Comparison of ENCODE assay signal across 10 cellular contexts in genomic region chr7:98286701-98287485, GRCh38. TPM values are rescaled to one million over a fixed set of nuclear protein-coding genes. Genes with fewer than 3 reads are reported as not detected.
DNase-seq lines count a peak whose midpoint lies in the region; ATAC-seq and TF ChIP-seq lines count a peak whose summit lies in the region.
"Had no signal": no experiment of that assay in that cellular context is flagged by ENCODE, and none has a peak within 500 bp of the region (broad histone marks: within the 10 kb centered on the region; RNA-seq: fewer than 3 reads in every experiment).

No MANE protein-coding gene starts in this region.

- peaks cover 36% of the 10 kb centered on the region for H3K4me1 ChIP-seq in prostate gland (replicated peaks)

- TF ChIP-seq POLR2A in prostate gland (IDR thresholded peaks at IDR 0.05), result no peak

- CTCF ChIA-PET in CD4-positive, alpha-beta T cell (lab: Charles Lee), result no interaction called here

- no peaks in the 10 kb centered on the region for H3K27me3 ChIP-seq in CD4-positive, alpha-beta T cell (ENCODE audit: control insufficient read depth, insufficient read depth, low read length)
- no peaks in the 10 kb centered on the region for H3K27me3 ChIP-seq in prostate gland (replicated peaks; ENCODE audit: insufficient read depth)

- POLR2A ChIA-PET in CD4-positive, alpha-beta T cell (lab: Charles Lee), result interaction anchor here (2.2 kb wide), 1 partner anchor 36 kb away, joined by 8 read pairs; no protein-coding TSS in a partner anchor

- peaks cover 6% of the 10 kb centered on the region for H3K36me3 Mint-ChIP-seq in CD4-positive, alpha-beta T cell (ENCODE audit: low read depth)
- peaks cover 9% of the 10 kb centered on the region for H3K36me3 Mint-ChIP-seq in activated T-helper 17 cell treated with anti-CD3 and anti-CD28 coated beads, Interleukin-2, amount 50 U/mL, for 72 hours (ENCODE audit: low read depth)

- H3K9me3 ChIP-seq in CD4-positive, alpha-beta T cell (ENCODE audit: control insufficient read depth, low read length), result no peaks in the 10 kb centered on the region
- no peaks in the 10 kb centered on the region for H3K9me3 ChIP-seq in prostate gland

- intact Hi-C loops in CD4-positive, alpha-beta T cell (cut with DNase I, micrococcal nuclease), result loop anchor here in 1 of 2 experiments (10.0 kb wide), 3 partner anchors 422 to 1172 kb away; partner anchors contain the start of genes SDHAF3 and SMURF1
- intact Hi-C loops in Right ventricle myocardium superior (cut with DNase I), result no loop called here
- intact Hi-C loops in prostate gland (cut with DNase I), result loop anchor here (5.0 kb wide), 2 partner anchors 35 to 115 kb away; partner anchors contain the start of genes BAIAP2L1 and TECPR1

- no peak overlapping the region for H3K4me3 ChIP-seq in prostate gland

- TF ChIP-seq CTCF in CD4-positive, alpha-beta T cell (IDR thresholded peaks at IDR 0.05), result no peak
- no peak for TF ChIP-seq CTCF in prostate gland (IDR thresholded peaks at IDR 0.05)

- no peaks in the 10 kb centered on the region for H3K9me3 Mint-ChIP-seq in CD4-positive, alpha-beta T cell
- H3K9me3 Mint-ChIP-seq in activated T-helper 17 cell treated with anti-CD3 and anti-CD28 coated beads, Interleukin-2, amount 50 U/mL, for 72 hours, result no peaks in the 10 kb centered on the region
- H3K9me3 Mint-ChIP-seq: naive thymus-derived CD4-positive, alpha-beta T cell had no signal

- H3K4me1 Mint-ChIP-seq in CD4-positive, alpha-beta T cell (ENCODE audit: low read depth), result peaks cover 37% of the 10 kb centered on the region
- H3K4me1 Mint-ChIP-seq in activated T-helper 17 cell treated with anti-CD3 and anti-CD28 coated beads, Interleukin-2, amount 50 U/mL, for 72 hours, result peaks cover 12% of the 10 kb centered on the region

- WGBS in prostate gland, result 50% methylated on average over 21 of the region's 21 CpGs

- no peak for DNase-seq in CD4-positive, alpha-beta T cell
- DNase-seq in Right ventricle myocardium superior, result peak; percentile 55
- no peak for DNase-seq in prostate gland (ENCODE audit: low spot score)
- DNase-seq in COLO829 (ENCODE audit: low spot score), result no peak
- DNase-seq: naive thymus-derived CD4-positive, alpha-beta T cell had no signal

- H3K36me3 ChIP-seq in prostate gland, result peaks cover 0 to 2% of the 10 kb centered on the region in 2 donors

- H3K27ac Mint-ChIP-seq in CD4-positive, alpha-beta T cell, result no peak overlapping the region
- peak overlapping the region; percentile 33 for H3K27ac Mint-ChIP-seq in activated T-helper 17 cell treated with anti-CD3 and anti-CD28 coated beads, Interleukin-2, amount 50 U/mL, for 72 hours

- ATAC-seq in CD4-positive, alpha-beta T cell (ENCODE audit: poor library complexity), result no peak
- no peak for ATAC-seq in activated T-helper 17 cell treated with anti-CD3 and anti-CD28 coated beads, Interleukin-2, amount 50 U/mL, for 72 hours (replicated peaks)
- ATAC-seq in Right ventricle myocardium superior (ENCODE audit: poor library complexity), result no peak
- no peak for ATAC-seq in GM18861 (IDR thresholded peaks at IDR 0.05; ENCODE audit: unreplicated experiment)
- ATAC-seq in GM18867 (IDR thresholded peaks at IDR 0.05; ENCODE audit: unreplicated experiment), result no peak
- no peak for ATAC-seq in esophagus mucosa

- no peaks in the 10 kb centered on the region for H3K27me3 Mint-ChIP-seq in CD4-positive, alpha-beta T cell
- no peaks in the 10 kb centered on the region for H3K27me3 Mint-ChIP-seq in activated T-helper 17 cell treated with anti-CD3 and anti-CD28 coated beads, Interleukin-2, amount 50 U/mL, for 72 hours
- H3K27me3 Mint-ChIP-seq: naive thymus-derived CD4-positive, alpha-beta T cell had no signal

- H3K4me3 Mint-ChIP-seq in CD4-positive, alpha-beta T cell, result no peak overlapping the region
- H3K4me3 Mint-ChIP-seq in activated T-helper 17 cell treated with anti-CD3 and anti-CD28 coated beads, Interleukin-2, amount 50 U/mL, for 72 hours, result no peak overlapping the region

- H3K27ac ChIP-seq in CD4-positive, alpha-beta T cell (ENCODE audit: low read depth, low read length), result peak overlapping the region; percentile 13
- H3K27ac ChIP-seq in prostate gland, result peak overlapping the region; percentile 93 to 99
- H3K27ac ChIP-seq: KMS-11 had no signal

RNA-seq across cellular contexts. Expression of gene BRI3, which starts 5.4 kb away (rescaled TPM):
- total RNA-seq in CD4-positive, alpha-beta T cell, result 10 to 100 TPM; 68.0 to 76.5 TPM
- 10 to 100 TPM; 48.2 to 52.6 TPM for total RNA-seq in activated T-helper 17 cell treated with anti-CD3 and anti-CD28 coated beads, Interleukin-2, amount 50 U/mL, for 72 hours
- 222 TPM for total RNA-seq in Right ventricle myocardium superior
- 10 to 100 TPM; 68.5 to 85.4 TPM for total RNA-seq in prostate gland
- total RNA-seq in esophagus mucosa, result 91.1 TPM

RNA-seq across cellular contexts. Expression of gene TECPR1, which starts 34.9 kb away (rescaled TPM):
- total RNA-seq in CD4-positive, alpha-beta T cell, result 10 to 100 TPM; 85.9 to 90.4 TPM
- total RNA-seq in activated T-helper 17 cell treated with anti-CD3 and anti-CD28 coated beads, Interleukin-2, amount 50 U/mL, for 72 hours, result 10 to 100 TPM; 29.0 to 37.1 TPM
- total RNA-seq in Right ventricle myocardium superior, result 16.1 TPM
- total RNA-seq in prostate gland, result 10 to 100 TPM; 31.4 to 62.7 TPM
- total RNA-seq in esophagus mucosa, result 15.7 TPM
